Comparison of ENCODE assay signal across 24 cellular contexts in genomic region chr15:52673734-52674133, GRCh38. TPM values are rescaled to one million over a fixed set of nuclear protein-coding genes. Genes with fewer than 3 reads are reported as not detected.
DNase-seq lines count a peak whose midpoint lies in the region; TF ChIP-seq lines count a peak whose summit lies in the region.
"Had no signal": no experiment of that assay in that cellular context is flagged by ENCODE, and none has a peak within 500 bp of the region (broad histone marks: within the 10 kb centered on the region; RNA-seq: fewer than 3 reads in every experiment).

No MANE protein-coding gene starts in this region.

- H3K9me2 ChIP-seq in DOHH2 (replicated peaks; ENCODE audit: control insufficient read depth, low read length), result no peaks in the 10 kb centered on the region
- H3K9me2 ChIP-seq in MM.1S (replicated peaks; ENCODE audit: insufficient read depth, low read length), result no peaks in the 10 kb centered on the region

- H2AFZ ChIP-seq in MM.1S (ENCODE audit: low read length), result no peak overlapping the region
- H2AFZ ChIP-seq: GM23338 had no signal

- peaks cover 5% of the 10 kb centered on the region for H3K27me3 Mint-ChIP-seq in brain
- H3K27me3 Mint-ChIP-seq: stimulated activated naive B cell treated with anti-CD40 and anti-IgM and Interleukin-4, amounts not matched to agents 10 μg/mL and 1 μg/mL and 100 μg/mL, for 72 hours had no signal

- H3K36me3 ChIP-seq in DOHH2 (ENCODE audit: control insufficient read depth, low read length), result peaks cover 88% of the 10 kb centered on the region
- peaks cover 17% of the 10 kb centered on the region for H3K36me3 ChIP-seq in MM.1S (replicated peaks; ENCODE audit: insufficient read depth, low read length)
- H3K36me3 ChIP-seq in neutrophil, result peaks cover 67% of the 10 kb centered on the region
- H3K36me3 ChIP-seq: ovary had no signal

- no peaks in the 10 kb centered on the region; the same call in 1 of the 2 replicates for H4K20me1 ChIP-seq in DOHH2 (ENCODE audit: control insufficient read depth, insufficient read depth, low read depth, low read length)
- no peaks in the 10 kb centered on the region for H4K20me1 ChIP-seq in MM.1S (ENCODE audit: insufficient read depth, low read length)

- H3K27me3 ChIP-seq in DOHH2 (ENCODE audit: control insufficient read depth, low read length), result no peaks in the 10 kb centered on the region
- no peaks in the 10 kb centered on the region for H3K27me3 ChIP-seq in MM.1S (replicated peaks; ENCODE audit: insufficient read depth, low read length)
- H3K27me3 ChIP-seq in neutrophil, result no peaks in the 10 kb centered on the region
- H3K27me3 ChIP-seq: ovary, upper lobe of left lung had no signal

- H3K9me3 ChIP-seq in DOHH2 (ENCODE audit: control insufficient read depth, insufficient read depth, low read length) (no peaks in the 10 kb centered on the region), MM.1S (replicated peaks; ENCODE audit: insufficient read depth, low read length) (no peaks in the 10 kb centered on the region), neutrophil (no peaks in the 10 kb centered on the region)
- H3K9me3 ChIP-seq: ovary, upper lobe of left lung had no signal

- no peak for TF ChIP-seq CTCF in DOHH2 (IDR thresholded peaks at IDR 0.05; ENCODE audit: low read depth, low read length, poor library complexity, severe bottlenecking)
- TF ChIP-seq CTCF in MM.1S (IDR thresholded peaks at IDR 0.05; ENCODE audit: low read length), result no peak
- no peak for TF ChIP-seq CTCF in brain (conservative IDR thresholded peaks at IDR 0.05)
- no peak for TF ChIP-seq CTCF in neutrophil (IDR thresholded peaks at IDR 0.05)

- peak overlapping the region in 3 of 5 experiments; percentile 72 to 85 (median 74) for H3K27ac Mint-ChIP-seq in brain
- H3K27ac Mint-ChIP-seq: CD14-positive monocyte; GM23338; stimulated activated naive B cell treated with anti-CD40 and anti-IgM and Interleukin-4, amounts not matched to agents 10 μg/mL and 1 μg/mL and 100 μg/mL, for 72 hours; WTC11 had no signal

- H3F3A ChIP-seq in DOHH2 (ENCODE audit: control insufficient read depth, insufficient read depth) (peaks cover 5% of the 10 kb centered on the region; the same call in 1 of the 2 replicates), MM.1S (ENCODE audit: insufficient read depth, low read length) (peaks cover 64% of the 10 kb centered on the region)

- H3K4me3 ChIP-seq in DOHH2 (ENCODE audit: low read length), result no peak overlapping the region
- H3K4me3 ChIP-seq in MM.1S (ENCODE audit: low read length), result peak overlapping the region; percentile 25; the same call in 1 of the 2 replicates
- no peak overlapping the region for H3K4me3 ChIP-seq in neutrophil (ENCODE audit: low read depth in 1 of 2, low read length in 1 of 2)
- H3K4me3 ChIP-seq: GM23338, ovary, upper lobe of left lung had no signal

- H3K79me2 ChIP-seq in DOHH2 (ENCODE audit: control insufficient read depth, low read length), result peaks cover 87% of the 10 kb centered on the region
- H3K79me2 ChIP-seq in MM.1S (ENCODE audit: low read length), result peaks cover 92% of the 10 kb centered on the region

- H3K4me2 ChIP-seq in DOHH2 (ENCODE audit: low read length) (peak overlapping the region; percentile 19; the same call in 1 of the 2 replicates), MM.1S (ENCODE audit: low read depth, low read length) (peak overlapping the region; percentile 71)
- H3K4me2 ChIP-seq: GM23338 had no signal

- H3K4me1 ChIP-seq in DOHH2 (ENCODE audit: control insufficient read depth, low read length), result peaks cover 44% of the 10 kb centered on the region
- H3K4me1 ChIP-seq in MM.1S (ENCODE audit: low read length), result peaks cover 47% of the 10 kb centered on the region
- H3K4me1 ChIP-seq in neutrophil (ENCODE audit: control insufficient read depth in 1 of 2, insufficient read depth in 1 of 2, low read depth in 1 of 2, low read length in 1 of 2), result peaks cover 16 to 18% of the 10 kb centered on the region in 2 experiments

- peaks cover 0 to under 1% (median 0%) of the 10 kb centered on the region in 5 experiments for H3K9me3 Mint-ChIP-seq in brain
- H3K9me3 Mint-ChIP-seq: GM23338; stimulated activated naive B cell treated with anti-CD40 and anti-IgM and Interleukin-4, amounts not matched to agents 10 μg/mL and 1 μg/mL and 100 μg/mL, for 72 hours; WTC11 had no signal

- no peak overlapping the region for H3K27ac ChIP-seq in DOHH2 (ENCODE audit: low read depth, low read length)
- peak overlapping the region; percentile 46; the same call in 1 of the 2 replicates for H3K27ac ChIP-seq in MM.1S (ENCODE audit: low read length)
- peak overlapping the region; percentile 4 for H3K27ac ChIP-seq in neutrophil
- H3K27ac ChIP-seq: ovary, RWPE1, upper lobe of left lung had no signal

- peak overlapping the region; percentile 24; the same call in 1 of the 2 replicates for H3K9ac ChIP-seq in MM.1S (ENCODE audit: low read length)

- peaks cover 52% of the 10 kb centered on the region for H3K36me3 Mint-ChIP-seq in brain
- H3K36me3 Mint-ChIP-seq: WTC11 had no signal

- H3K4me3 Mint-ChIP-seq in brain, result peak overlapping the region in 3 of 5 experiments; percentile 8 to 54 (median 17)
- H3K4me3 Mint-ChIP-seq: CD14-positive monocyte; GM23338; stimulated activated naive B cell treated with anti-CD40 and anti-IgM and Interleukin-4, amounts not matched to agents 10 μg/mL and 1 μg/mL and 100 μg/mL, for 72 hours; WTC11 had no signal

- peaks cover 70% of the 10 kb centered on the region for H3K4me1 Mint-ChIP-seq in brain

- DNase-seq in MM.1S (peak; percentile 39), RPMI8226 (no peak)
- DNase-seq in stimulated activated CD4-positive, alpha-beta T cell treated with anti-CD3 and anti-CD28 coated beads, Interleukin-4, amount 100 ng/mL, for 24 hours, result no peak
- no peak for DNase-seq in NK-92 treated with Interleukin-12 subunit alpha and Interleukin-12 subunit beta, amount 100 ng/mL, for 24 hours (lab: John Stamatoyannopoulos, UW)
- DNase-seq: activated naive CD4-positive, alpha-beta T cell treated with Interleukin-2 at 50 U/mL for 16 hours; Calu3; central memory CD4-positive, alpha-beta T cell; dermis blood vessel endothelial cell; DMS79; GF-D8; NCI-H1436; NCI-H2081; NCI-H526 treated with DMSO at 0.1 percent for 48 hours; ovary; retina; stimulated activated naive B cell treated with anti-CD40 and anti-IgM and Interleukin-4, amounts not matched to agents 10 μg/mL and 1 μg/mL and 100 μg/mL, for 72 hours; upper lobe of left lung had no signal

RNA-seq across cellular contexts. Expression of gene ATOSA, which starts 5.5 kb away (rescaled TPM):
- polyA plus RNA-seq in brain (ENCODE audit: insufficient read depth, low read depth, low replicate concordance), result 5.6 TPM
